Comparison of ENCODE assay signal across 30 cellular contexts in the genomic region with DNA sequence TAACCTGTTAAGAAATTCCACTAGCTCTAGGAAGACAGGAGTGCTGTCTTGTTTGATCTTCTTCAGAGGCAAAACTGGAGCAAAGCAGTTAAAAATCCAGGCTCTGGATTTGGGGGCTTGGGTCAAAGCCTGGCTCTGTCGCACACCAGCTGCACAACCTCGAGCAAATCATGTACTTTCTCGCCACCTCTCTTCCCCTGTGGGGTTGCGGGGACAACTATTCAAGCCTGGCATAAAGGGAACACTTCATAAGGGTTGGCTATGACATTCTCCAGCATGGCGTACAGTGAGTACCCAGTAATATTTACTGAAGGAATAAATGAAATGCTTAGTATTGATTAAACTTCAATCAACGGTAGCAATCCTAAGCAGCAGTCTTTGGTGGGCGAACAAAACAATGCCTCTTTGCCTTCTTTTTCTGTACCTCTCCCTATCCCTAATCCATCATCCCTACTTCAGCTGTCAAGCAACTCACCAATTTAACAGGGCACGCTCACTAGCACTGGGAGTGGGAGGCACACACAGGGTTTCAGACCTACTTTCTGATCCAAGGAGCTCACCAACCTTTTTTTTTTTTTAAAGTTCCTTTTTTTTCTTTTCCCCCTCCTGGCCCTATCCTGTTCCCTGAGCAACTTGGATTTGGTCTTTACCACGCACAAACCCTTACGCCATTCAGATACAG.
"Had no signal": no experiment of that assay in that cellular context is flagged by ENCODE, and none has a peak within 500 bp of the region (broad histone marks: within the 10 kb centered on the region; RNA-seq: fewer than 3 reads in every experiment).

No MANE protein-coding gene starts in this region.

- H3K27ac Mint-ChIP-seq: activated CD4-positive, alpha-beta memory T cell treated with anti-CD3 and anti-CD28 coated beads, Interleukin-2, amount 10 ng/mL, durations not matched to agents 7 days and 5 days; activated CD4-positive, alpha-beta T cell treated with anti-CD3 and anti-CD28 coated beads, Interleukin-2, amount 10 ng/mL, durations not matched to agents 7 days and 5 days; activated naive CD4-positive, alpha-beta T cell treated with anti-CD3 and anti-CD28 coated beads, Interleukin-2, amount 50 U/mL, for 24 hours; activated naive CD8-positive, alpha-beta T cell treated with anti-CD3 and anti-CD28 coated beads, Interleukin-2, amount 50 U/mL, for 24 hours; activated T-helper 2 cell treated with anti-CD3 and anti-CD28 coated beads, Interferon-gamma antibody, Interleukin-2, Interleukin-4, amounts not matched to agents 10 μg/mL and 5 μg/mL and 100 μg/mL, durations not matched to agents 14 hours and 24 hours and 36 hours; mesothelial cell of epicardium; stimulated activated memory B cell treated with anti-CD40 and anti-IgM and Interleukin-4, amounts not matched to agents 10 μg/mL and 1 μg/mL and 100 μg/mL, for 72 hours had no signal

- H3K36me3 ChIP-seq: pancreas, transverse colon had no signal

- DNase-seq: activated CD4-positive, alpha-beta memory T cell treated with anti-CD3 and anti-CD28 coated beads, Interleukin-2, amount 10 ng/mL, durations not matched to agents 7 days and 5 days; activated CD4-positive, alpha-beta T cell treated with anti-CD3 and anti-CD28 coated beads, Interleukin-2, amount 10 ng/mL, durations not matched to agents 7 days and 5 days; activated CD4-positive, CD25-positive, alpha-beta regulatory T cell treated with anti-CD3 and anti-CD28 coated beads, Interleukin-2, amount 50 U/mL, for 72 hours; activated naive CD8-positive, alpha-beta T cell treated with anti-CD3 and anti-CD28 coated beads, Interleukin-2, amount 50 U/mL, for 24 hours; activated T-cell treated with anti-CD3 and anti-CD28 coated beads, Interleukin-2, amount 50 U/mL, for 48 hours; amygdala; dorsolateral prefrontal cortex; effector memory CD4-positive, alpha-beta T cell; erythroblast; hippocampal formation; kidney; left colon; mammary epithelial cell; naive B cell; pancreas; psoas muscle; stimulated activated CD4-positive, alpha-beta T cell treated with anti-CD3 and anti-CD28 coated beads, Interleukin-1b, Interleukin-23, amount 100 ng/mL, for 48 hours; stimulated activated CD4-positive, alpha-beta T cell treated with anti-CD3 and anti-CD28 coated beads, Interleukin-4, amount 100 ng/mL, for 4 hours; stimulated activated CD8-positive, alpha-beta memory T cell treated with anti-CD3 and anti-CD28 coated beads, Interleukin-4, amount 100 ng/mL, for 48 hours; T-helper 2 cell; transverse colon had no signal

- H3K27me3 ChIP-seq: dorsolateral prefrontal cortex, gastroesophageal sphincter, pancreas, right atrium auricular region, suprapubic skin, transverse colon had no signal

- H3K4me3 ChIP-seq: coronary artery, dorsolateral prefrontal cortex, gastroesophageal sphincter, pancreas, psoas muscle, right atrium auricular region, smooth muscle cell, suprapubic skin, transverse colon had no signal

- H3K27ac ChIP-seq: coronary artery, gastroesophageal sphincter, pancreas, psoas muscle, right atrium auricular region, suprapubic skin, transverse colon had no signal

- H3K27me3 Mint-ChIP-seq: activated CD4-positive, alpha-beta memory T cell treated with anti-CD3 and anti-CD28 coated beads, Interleukin-2, amount 10 ng/mL, durations not matched to agents 7 days and 5 days; activated CD4-positive, alpha-beta T cell treated with anti-CD3 and anti-CD28 coated beads, Interleukin-2, amount 10 ng/mL, durations not matched to agents 7 days and 5 days; activated naive CD4-positive, alpha-beta T cell treated with anti-CD3 and anti-CD28 coated beads, Interleukin-2, amount 50 U/mL, for 24 hours; activated naive CD8-positive, alpha-beta T cell treated with anti-CD3 and anti-CD28 coated beads, Interleukin-2, amount 50 U/mL, for 24 hours; naive B cell; stimulated activated memory B cell treated with anti-CD40 and anti-IgM and Interleukin-4, amounts not matched to agents 10 μg/mL and 1 μg/mL and 100 μg/mL, for 72 hours had no signal

- H3K4me3 Mint-ChIP-seq: activated CD4-positive, alpha-beta memory T cell treated with anti-CD3 and anti-CD28 coated beads, Interleukin-2, amount 10 ng/mL, durations not matched to agents 7 days and 5 days; activated CD4-positive, alpha-beta T cell treated with anti-CD3 and anti-CD28 coated beads, Interleukin-2, amount 10 ng/mL, durations not matched to agents 7 days and 5 days; activated naive CD4-positive, alpha-beta T cell treated with anti-CD3 and anti-CD28 coated beads, Interleukin-2, amount 50 U/mL, for 24 hours; activated naive CD8-positive, alpha-beta T cell treated with anti-CD3 and anti-CD28 coated beads, Interleukin-2, amount 50 U/mL, for 24 hours; mesothelial cell of epicardium; stimulated activated memory B cell treated with anti-CD40 and anti-IgM and Interleukin-4, amounts not matched to agents 10 μg/mL and 1 μg/mL and 100 μg/mL, for 72 hours had no signal

- H3K4me1 ChIP-seq: gastroesophageal sphincter, pancreas, psoas muscle, suprapubic skin, transverse colon had no signal

- H3K9me3 Mint-ChIP-seq: activated CD4-positive, alpha-beta memory T cell treated with anti-CD3 and anti-CD28 coated beads, Interleukin-2, amount 10 ng/mL, durations not matched to agents 7 days and 5 days; activated CD4-positive, alpha-beta T cell treated with anti-CD3 and anti-CD28 coated beads, Interleukin-2, amount 10 ng/mL, durations not matched to agents 7 days and 5 days; activated naive CD4-positive, alpha-beta T cell treated with anti-CD3 and anti-CD28 coated beads, Interleukin-2, amount 50 U/mL, for 24 hours; activated naive CD8-positive, alpha-beta T cell treated with anti-CD3 and anti-CD28 coated beads, Interleukin-2, amount 50 U/mL, for 24 hours; activated T-helper 2 cell treated with anti-CD3 and anti-CD28 coated beads, Interferon-gamma antibody, Interleukin-2, Interleukin-4, amounts not matched to agents 10 μg/mL and 5 μg/mL and 100 μg/mL, durations not matched to agents 14 hours and 24 hours and 36 hours; mesothelial cell of epicardium; naive B cell; stimulated activated memory B cell treated with anti-CD40 and anti-IgM and Interleukin-4, amounts not matched to agents 10 μg/mL and 1 μg/mL and 100 μg/mL, for 72 hours had no signal

- H3K4me1 Mint-ChIP-seq: activated naive CD4-positive, alpha-beta T cell treated with anti-CD3 and anti-CD28 coated beads, Interleukin-2, amount 50 U/mL, for 24 hours; activated naive CD8-positive, alpha-beta T cell treated with anti-CD3 and anti-CD28 coated beads, Interleukin-2, amount 50 U/mL, for 24 hours; mesothelial cell of epicardium had no signal

- ATAC-seq: activated naive CD8-positive, alpha-beta T cell treated with anti-CD3 and anti-CD28 coated beads, Interleukin-2, amount 50 U/mL, for 24 hours; gastroesophageal sphincter; left colon; psoas muscle; stimulated activated memory B cell treated with anti-CD40 and anti-IgM and Interleukin-4, amounts not matched to agents 10 μg/mL and 1 μg/mL and 100 μg/mL, for 72 hours had no signal

- H3K9me3 ChIP-seq: gastroesophageal sphincter, pancreas, psoas muscle, right atrium auricular region, suprapubic skin, transverse colon had no signal
